Comparison of ENCODE assay signal across 14 cellular contexts in genomic region chr17:7010523-7010922, GRCh38. TPM values are rescaled to one million over a fixed set of nuclear protein-coding genes. Genes with fewer than 3 reads are reported as not detected.
DNase-seq lines count a peak whose midpoint lies in the region; ATAC-seq, FAIRE-seq and TF ChIP-seq lines count a peak whose summit lies in the region.
"Had no signal": no experiment of that assay in that cellular context is flagged by ENCODE, and none has a peak within 500 bp of the region (broad histone marks: within the 10 kb centered on the region; RNA-seq: fewer than 3 reads in every experiment).

No MANE protein-coding gene starts in this region.

- peaks cover 13% of the 10 kb centered on the region for H3K36me3 Mint-ChIP-seq in activated T-cell treated with anti-CD3 and anti-CD28 coated beads, Interleukin-2, amount 50 U/mL, for 4 hours (ENCODE audit: insufficient read depth)
- peaks cover 34% of the 10 kb centered on the region for H3K36me3 Mint-ChIP-seq in activated CD8-positive, alpha-beta T cell treated with anti-CD3 and anti-CD28 coated beads, Interleukin-2, amount 10 ng/mL, durations not matched to agents 7 days and 5 days (ENCODE audit: low read depth)

- no peak for TF ChIP-seq EP300 in stomach (IDR thresholded peaks at IDR 0.05)

- peak overlapping the region; percentile 49 for H3K27ac Mint-ChIP-seq in activated CD8-positive, alpha-beta T cell treated with anti-CD3 and anti-CD28 coated beads, Interleukin-2, amount 10 ng/mL, durations not matched to agents 7 days and 5 days

- H3K4me3 Mint-ChIP-seq in activated T-cell treated with anti-CD3 and anti-CD28 coated beads, Interleukin-2, amount 50 U/mL, for 4 hours: peak overlapping the region; percentile 97
- H3K4me3 Mint-ChIP-seq in activated CD8-positive, alpha-beta T cell treated with anti-CD3 and anti-CD28 coated beads, Interleukin-2, amount 10 ng/mL, durations not matched to agents 7 days and 5 days: peak overlapping the region; percentile 87

- peak overlapping the region in 1 of 2 donors; percentile 81 for H3K9ac ChIP-seq in kidney (ENCODE audit: low read length in 2 of 2)

- no peaks in the 10 kb centered on the region for H3K27me3 Mint-ChIP-seq in activated T-cell treated with anti-CD3 and anti-CD28 coated beads, Interleukin-2, amount 50 U/mL, for 4 hours (ENCODE audit: low read depth)
- H3K27me3 Mint-ChIP-seq in activated CD8-positive, alpha-beta T cell treated with anti-CD3 and anti-CD28 coated beads, Interleukin-2, amount 10 ng/mL, durations not matched to agents 7 days and 5 days (ENCODE audit: low read depth): no peaks in the 10 kb centered on the region

- intact Hi-C loops in kidney (cut with DNase I) (no loop called here), stomach (cut with DNase I; ENCODE audit: low total_unique reads) (no loop called here), thyroid gland (cut with DNase I) (no loop called here)

- no peak for FAIRE-seq in kidney (lab: Jason Lieb, UNC)

- no peak for TF ChIP-seq CTCF in kidney (IDR thresholded peaks at IDR 0.05; ENCODE audit: borderline replicate concordance, extremely low read depth, insufficient read depth)
- TF ChIP-seq CTCF in stomach (IDR thresholded peaks at IDR 0.05): no peak
- TF ChIP-seq CTCF in thyroid gland (IDR thresholded peaks at IDR 0.05): no peak

- TF ChIP-seq POLR2A in stomach (IDR thresholded peaks at IDR 0.05): no peak
- TF ChIP-seq POLR2A in thyroid gland (IDR thresholded peaks at IDR 0.05): no peak

- DNase-seq in activated T-cell treated with anti-CD3 and anti-CD28 coated beads, Interleukin-2, amount 50 U/mL, for 4 hours: no peak
- no peak for DNase-seq in activated T-cell treated with anti-CD3 and anti-CD28 coated beads for 4 hours
- DNase-seq in activated CD8-positive, alpha-beta T cell treated with anti-CD3 and anti-CD28 coated beads, Interleukin-2, amount 10 ng/mL, durations not matched to agents 7 days and 5 days: no peak
- no peak for DNase-seq in kidney
- DNase-seq in stomach: no peak
- DNase-seq in COLO668 (lab: John Stamatoyannopoulos, UW; ENCODE audit: unreplicated experiment): no peak
- no peak for DNase-seq in thyroid gland
- DNase-seq: activated CD4-positive, alpha-beta T cell treated with anti-CD3 and anti-CD28 coated beads for 48 hours; NCI-H1694 treated with DMSO at 0.1 percent for 48 hours; Peyer's patch had no signal

- H3K4me3 ChIP-seq in kidney (ENCODE audit: low read length in 2 of 2) (peak overlapping the region; percentile 31 to 80), stomach (peak overlapping the region in 3 of 4 donors; percentile 79 to 92 (median 83)), thyroid gland (replicated peaks in 1 of 3) (no peak overlapping the region)

- no peak for ATAC-seq in activated T-cell treated with anti-CD3 and anti-CD28 coated beads, Interleukin-2, amount 50 U/mL, for 4 hours
- no peak for ATAC-seq in activated CD8-positive, alpha-beta T cell treated with anti-CD3 and anti-CD28 coated beads, Interleukin-2, amount 10 ng/mL, durations not matched to agents 7 days and 5 days
- ATAC-seq in HG03378 (IDR thresholded peaks at IDR 0.05; ENCODE audit: unreplicated experiment): no peak
- ATAC-seq: esophagus mucosa had no signal

- H3K9me3 Mint-ChIP-seq in activated T-cell treated with anti-CD3 and anti-CD28 coated beads, Interleukin-2, amount 50 U/mL, for 4 hours: no peaks in the 10 kb centered on the region
- no peaks in the 10 kb centered on the region for H3K9me3 Mint-ChIP-seq in activated CD8-positive, alpha-beta T cell treated with anti-CD3 and anti-CD28 coated beads, Interleukin-2, amount 10 ng/mL, durations not matched to agents 7 days and 5 days (ENCODE audit: insufficient read depth)

- peaks cover 45% of the 10 kb centered on the region for H3K4me1 Mint-ChIP-seq in activated T-cell treated with anti-CD3 and anti-CD28 coated beads, Interleukin-2, amount 50 U/mL, for 4 hours (ENCODE audit: low read depth)
- H3K4me1 Mint-ChIP-seq in activated CD8-positive, alpha-beta T cell treated with anti-CD3 and anti-CD28 coated beads, Interleukin-2, amount 10 ng/mL, durations not matched to agents 7 days and 5 days (ENCODE audit: low read depth): peaks cover 50% of the 10 kb centered on the region

- no peaks in the 10 kb centered on the region for H3K9me3 ChIP-seq in kidney (ENCODE audit: control insufficient read depth in 1 of 2, low read length in 2 of 2)
- H3K9me3 ChIP-seq in stomach: no peaks in the 10 kb centered on the region
- no peaks in the 10 kb centered on the region for H3K9me3 ChIP-seq in thyroid gland
- H3K9me3 ChIP-seq: Peyer's patch had no signal

- H3K36me3 ChIP-seq in kidney (ENCODE audit: control insufficient read depth in 1 of 2, insufficient read depth in 2 of 2, low read length in 2 of 2): peaks cover 0 to 6% of the 10 kb centered on the region in 2 donors
- peaks cover 7 to 42% (median 34%) of the 10 kb centered on the region in 4 donors for H3K36me3 ChIP-seq in stomach
- no peaks in the 10 kb centered on the region for H3K36me3 ChIP-seq in thyroid gland

- CTCF ChIA-PET in activated CD8-positive, alpha-beta T cell treated with anti-CD3 and anti-CD28 coated beads, Interleukin-2, amount 10 ng/mL, durations not matched to agents 7 days and 5 days (lab: Charles Lee): interaction anchor here (1.4 to 9.7 kb wide), 3 partner anchors 11 to 101 kb away, joined by 5 to 133 read pairs (median 13); partner anchors contain the start of gene BCL6B

- POLR2A ChIA-PET in activated CD8-positive, alpha-beta T cell treated with anti-CD3 and anti-CD28 coated beads, Interleukin-2, amount 10 ng/mL, durations not matched to agents 7 days and 5 days (lab: Charles Lee): no interaction called here

- H3K27me3 ChIP-seq in stomach (no peaks in the 10 kb centered on the region), thyroid gland (no peaks in the 10 kb centered on the region)
- H3K27me3 ChIP-seq: Peyer's patch had no signal

- 89 to 97% (median 94%) methylated on average over 2 of the region's 2 CpGs for WGBS in stomach, 5 donors
- WGBS in thyroid gland, 2 donors: 96 to 98% methylated on average over 2 of the region's 2 CpGs

- H3K27ac ChIP-seq in kidney (ENCODE audit: low read depth in 2 of 2, low read length in 2 of 2) (no peak overlapping the region), stomach (no peak overlapping the region), thyroid gland (no peak overlapping the region)
- H3K27ac ChIP-seq: Peyer's patch had no signal

- H3K4me1 ChIP-seq in kidney (ENCODE audit: control insufficient read depth in 1 of 2, insufficient read depth in 1 of 2, low read depth in 1 of 2, low read length in 2 of 2): peaks cover 13 to 27% of the 10 kb centered on the region in 2 donors
- peaks cover 30 to 69% (median 54%) of the 10 kb centered on the region in 4 donors for H3K4me1 ChIP-seq in stomach
- H3K4me1 ChIP-seq in thyroid gland: peaks cover 27 to 35% of the 10 kb centered on the region in 2 donors

RNA-seq across cellular contexts. Expression of gene RNASEK, which starts 1.9 kb away (rescaled TPM):
- 100 to 1,000 TPM; 138 to 150 (median 139) TPM for total RNA-seq in activated T-cell treated with anti-CD3 and anti-CD28 coated beads, Interleukin-2, amount 50 U/mL, for 4 hours
- total RNA-seq in activated CD8-positive, alpha-beta T cell treated with anti-CD3 and anti-CD28 coated beads, Interleukin-2, amount 10 ng/mL, durations not matched to agents 7 days and 5 days: 100 to 1,000 TPM; 104 to 116 TPM
- total RNA-seq in kidney (195 TPM), stomach (100 to 1,000 TPM in 2 of 5 donors, 10 to 100 TPM in 3; 12.3 to 173 (median 78.8) TPM), thyroid gland (100 to 1,000 TPM; 134 to 297 (median 200) TPM)
- polyA plus RNA-seq in kidney (ENCODE audit: insufficient read depth, low read depth, low replicate concordance) (971 TPM), stomach (100 to 1,000 TPM; 243 to 390 (median 247) TPM)

RNA-seq across cellular contexts. Expression of gene BCL6B, which starts 12.3 kb away (rescaled TPM):
- under 1 TPM; 0.21 to 0.41 (median 0.25) TPM for total RNA-seq in activated T-cell treated with anti-CD3 and anti-CD28 coated beads, Interleukin-2, amount 50 U/mL, for 4 hours
- under 1 TPM; 0.47 to 0.63 TPM for total RNA-seq in activated CD8-positive, alpha-beta T cell treated with anti-CD3 and anti-CD28 coated beads, Interleukin-2, amount 10 ng/mL, durations not matched to agents 7 days and 5 days
- 33.3 TPM for total RNA-seq in kidney
- polyA plus RNA-seq in kidney (ENCODE audit: insufficient read depth, low read depth, low replicate concordance): 4.4 TPM
- total RNA-seq in stomach: 1 to 10 TPM in 3 of 5 donors, not detected in 2; 1.3 to 5.5 (median 2.9) TPM
- polyA plus RNA-seq in stomach: 1 to 10 TPM; 2.2 to 5.0 (median 4.3) TPM
- total RNA-seq in thyroid gland: 10 to 100 TPM in 2 of 4 donors, 1 to 10 TPM in 2; 3.1 to 18.9 (median 7.6) TPM

RNA-seq across cellular contexts. Expression of gene ALOX12, which starts 14.7 kb away (rescaled TPM):
- total RNA-seq in activated T-cell treated with anti-CD3 and anti-CD28 coated beads, Interleukin-2, amount 50 U/mL, for 4 hours: not detected
- not detected for total RNA-seq in activated CD8-positive, alpha-beta T cell treated with anti-CD3 and anti-CD28 coated beads, Interleukin-2, amount 10 ng/mL, durations not matched to agents 7 days and 5 days
- not detected for total RNA-seq in kidney
- not detected for polyA plus RNA-seq in kidney (ENCODE audit: insufficient read depth, low read depth, low replicate concordance)
- under 1 TPM in 1 of 5 donors, not detected in 4; 0.92 TPM for total RNA-seq in stomach
- 1 to 10 TPM in 1 of 3 donors, not detected in 2; 3.4 TPM for polyA plus RNA-seq in stomach
- total RNA-seq in thyroid gland: not detected
- total RNA-seq: Peyer's patch, renal cortical epithelial cell had no signal

RNA-seq across cellular contexts. Expression of gene SLC16A13, which starts 25.3 kb away (rescaled TPM):
- total RNA-seq in activated T-cell treated with anti-CD3 and anti-CD28 coated beads, Interleukin-2, amount 50 U/mL, for 4 hours: 1 to 10 TPM; 5.7 to 7.0 (median 6.7) TPM
- 10 to 100 TPM; 14.8 to 15.0 TPM for total RNA-seq in activated CD8-positive, alpha-beta T cell treated with anti-CD3 and anti-CD28 coated beads, Interleukin-2, amount 10 ng/mL, durations not matched to agents 7 days and 5 days
- 6.5 TPM for total RNA-seq in kidney
- 11.6 TPM for polyA plus RNA-seq in kidney (ENCODE audit: insufficient read depth, low read depth, low replicate concordance)
- total RNA-seq in stomach: 1 to 10 TPM in 1 of 5 donors, not detected in 4; 2.9 TPM
- polyA plus RNA-seq in stomach: 1 to 10 TPM in 1 of 3 donors, under 1 TPM in 1, not detected in 1; 0.56 to 1.4 TPM
- total RNA-seq in thyroid gland: 1 to 10 TPM; 1.2 to 6.7 (median 4.1) TPM

RNA-seq across cellular contexts. Expression of gene SLC16A11, which starts 33.4 kb away (rescaled TPM):
- total RNA-seq in activated T-cell treated with anti-CD3 and anti-CD28 coated beads, Interleukin-2, amount 50 U/mL, for 4 hours: 1 to 10 TPM in 2 of 3 donors, under 1 TPM in 1; 0.63 to 1.3 (median 1.1) TPM
- under 1 TPM; 0.34 to 0.39 TPM for total RNA-seq in activated CD8-positive, alpha-beta T cell treated with anti-CD3 and anti-CD28 coated beads, Interleukin-2, amount 10 ng/mL, durations not matched to agents 7 days and 5 days
- 2.1 TPM for total RNA-seq in kidney
- polyA plus RNA-seq in kidney (ENCODE audit: insufficient read depth, low read depth, low replicate concordance): 7.8 TPM
- not detected for total RNA-seq in stomach
- 1 to 10 TPM in 2 of 3 donors, under 1 TPM in 1; 0.68 to 3.7 (median 2.3) TPM for polyA plus RNA-seq in stomach
- total RNA-seq in thyroid gland: 10 to 100 TPM in 3 of 4 donors, 1 to 10 TPM in 1; 5.4 to 43.9 (median 18.8) TPM
- total RNA-seq: kidney epithelial cell, renal cortical epithelial cell had no signal

Comparison
In these comparisons a context has a peak if more than half of its experiments do, and no peak if none do; other contexts are left out.
1. H3K4me3 ChIP-seq: peak in kidney (2 of 2) and stomach (3 of 4); none in thyroid gland (0 of 3).